31 cellular contexts compared by ENCODE assay signal in genomic region chr7:121505540-121506182, GRCh38.
DNase-seq lines count a peak whose midpoint lies in the region; TF ChIP-seq lines count a peak whose summit lies in the region.
"Had no signal": no experiment of that assay in that cellular context is flagged by ENCODE, and none has a peak within 500 bp of the region (broad histone marks: within the 10 kb centered on the region; RNA-seq: fewer than 3 reads in every experiment).

No MANE protein-coding gene starts in this region.

- 40 to 87% methylated on average over 2 to 4 of the region's 6 CpGs for WGBS in mesodermal cell (ENCODE audit: insufficient coverage in 2 of 2), 2 experiments
- WGBS in mesendoderm (ENCODE audit: extremely low coverage, insufficient coverage, low lambda C conversion rate) = no CpG with 5 or more reads among the region's 6 CpGs

- no peak overlapping the region for H3K56ac ChIP-seq in mesendoderm (ENCODE audit: low read length)

- no peak overlapping the region for H2BK120ac ChIP-seq in mesendoderm (ENCODE audit: low read depth, low read length)

- H3K36me3 Mint-ChIP-seq in MCF 10A (ENCODE audit: insufficient read depth, unreplicated experiment) = no peaks in the 10 kb centered on the region
- peaks cover 26% of the 10 kb centered on the region for H3K36me3 Mint-ChIP-seq in endothelial cell (ENCODE audit: low read depth, unreplicated experiment)

- POLR2A ChIA-PET in MCF 10A (lab: Yijun Ruan, JAX) = interaction anchor here (0.7 kb wide), 1 partner anchor 1476 kb away, joined by 5 read pairs; no protein-coding TSS in a partner anchor

- CTCF ChIA-PET in MCF 10A (lab: Yijun Ruan, JAX) = interaction anchor here (0.5 kb wide), 1 partner anchor 98 kb away, joined by 3 read pairs; no protein-coding TSS in a partner anchor

- H3K23ac ChIP-seq in mesendoderm (ENCODE audit: low read length) = no peak overlapping the region

- H4K8ac ChIP-seq in mesendoderm (ENCODE audit: low read depth, low read length) = no peak overlapping the region

- H3K4me1 Mint-ChIP-seq in MCF 10A (ENCODE audit: insufficient read depth, unreplicated experiment) = no peaks in the 10 kb centered on the region
- no peaks in the 10 kb centered on the region for H3K4me1 Mint-ChIP-seq in endothelial cell (ENCODE audit: unreplicated experiment)
- H3K4me1 Mint-ChIP-seq: CD8-positive, alpha-beta memory T cell had no signal

- no peak for TF ChIP-seq CTCF in MCF 10A (IDR thresholded peaks at IDR 0.05; ENCODE audit: unreplicated experiment)
- TF ChIP-seq CTCF in endothelial cell (IDR thresholded peaks at IDR 0.05; ENCODE audit: unreplicated experiment) = no peak

- H3K4me3 Mint-ChIP-seq in MCF 10A (ENCODE audit: unreplicated experiment) (no peak overlapping the region), endothelial cell (ENCODE audit: unreplicated experiment) (no peak overlapping the region)
- H3K4me3 Mint-ChIP-seq: B cell; CD8-positive, alpha-beta memory T cell; memory B cell had no signal

- no peak overlapping the region for H2BK15ac ChIP-seq in mesendoderm (replicated peaks; ENCODE audit: low read depth)

- H3K4me1 ChIP-seq in mesodermal cell (ENCODE audit: control insufficient read depth, insufficient read depth, low read length, poor library complexity, severe bottlenecking) (peaks cover 8% of the 10 kb centered on the region), mesendoderm (ENCODE audit: control insufficient read depth, low read depth, low read length) (no peaks in the 10 kb centered on the region)
- H3K4me1 ChIP-seq: A549, upper lobe of left lung had no signal

- H3K9me3 Mint-ChIP-seq in MCF 10A (ENCODE audit: unreplicated experiment) (peaks cover 8% of the 10 kb centered on the region), endothelial cell (ENCODE audit: unreplicated experiment) (peaks cover 25% of the 10 kb centered on the region)

- H3K36me3 ChIP-seq in mesodermal cell (ENCODE audit: control insufficient read depth, insufficient read depth, low read length) (no peaks in the 10 kb centered on the region), mesendoderm (ENCODE audit: control insufficient read depth, insufficient read depth, low read length) (no peaks in the 10 kb centered on the region)
- H3K36me3 ChIP-seq: cardiac muscle cell, upper lobe of left lung had no signal

- H2BK5ac ChIP-seq in mesendoderm (ENCODE audit: low read length) = no peak overlapping the region

- no peaks in the 10 kb centered on the region for H3K79me1 ChIP-seq in mesendoderm (ENCODE audit: low read length)

- in situ Hi-C loops in Caki2 (cut with HindIII; ENCODE audit: low pct_unique_long_range_greater_than_20kb, low sequenced_read_pairs) (no loop called here), KBM-7 (cut with MboI; ENCODE audit: low pct_unique_long_range_greater_than_20kb, low sequenced_read_pairs) (no loop called here)

- intact Hi-C loops in MCF 10A (cut with micrococcal nuclease) = no loop called here

- H3K27me3 Mint-ChIP-seq in MCF 10A (ENCODE audit: insufficient read depth, unreplicated experiment) = no peaks in the 10 kb centered on the region
- peaks cover 3% of the 10 kb centered on the region for H3K27me3 Mint-ChIP-seq in endothelial cell (ENCODE audit: unreplicated experiment)

- H3K79me2 ChIP-seq in mesendoderm (ENCODE audit: control insufficient read depth, insufficient read depth, low read length) = no peaks in the 10 kb centered on the region

- no peak overlapping the region for H3K4me2 ChIP-seq in mesendoderm (ENCODE audit: low read length)

- H3K4me3 ChIP-seq in mesodermal cell (ENCODE audit: extremely low read depth, insufficient read depth, low read length, poor library complexity, severe bottlenecking) (no peak overlapping the region), mesendoderm (ENCODE audit: low read length) (no peak overlapping the region)
- H3K4me3 ChIP-seq: A549, cardiac muscle cell, coronary artery, upper lobe of left lung had no signal

- no peak overlapping the region for H2AK5ac ChIP-seq in mesendoderm (ENCODE audit: low read length)

- no peak overlapping the region for H3K4ac ChIP-seq in mesendoderm (ENCODE audit: low read depth, low read length)

- peak; percentile 16 for DNase-seq in Caki2 (ENCODE audit: low read depth)
- DNase-seq in KBM-7 = peak; percentile 47
- no peak for DNase-seq in MCF 10A (ENCODE audit: unreplicated experiment)
- DNase-seq in endothelial cell (ENCODE audit: low spot score) = no peak
- no peak for DNase-seq in HuH-7 (ENCODE audit: low spot score)
- DNase-seq in mesendoderm = no peak
- no peak for DNase-seq in activated gamma-delta T cell (lab: John Stamatoyannopoulos, UW)
- DNase-seq: activated CD4-positive, alpha-beta T cell treated with anti-CD3 and anti-CD28 coated beads, Interleukin-2, amount 50 U/mL, for 4 hours; activated CD4-positive, CD25-positive, alpha-beta regulatory T cell; anterior cingulate cortex; CD8-positive, alpha-beta memory T cell; DMS153; effector memory CD4-positive, alpha-beta T cell; KG1; NCI-H1417 treated with DMSO at 0.1 percent for 48 hours; NCI-H446 treated with DMSO at 0.1 percent for 48 hours; nucleus accumbens; SIG-M5; small intestine; stimulated activated CD4-positive, alpha-beta T cell treated with anti-CD3 and anti-CD28 coated beads, Interleukin-1b, Interleukin-23, amount 100 ng/mL, for 48 hours; stimulated activated CD8-positive, alpha-beta memory T cell treated with anti-CD3 and anti-CD28 coated beads, Interleukin-4, amount 100 ng/mL, for 48 hours; T-helper 1 cell; upper lobe of left lung had no signal

- H3K27ac Mint-ChIP-seq in MCF 10A (ENCODE audit: low read depth, unreplicated experiment) = peak overlapping the region; percentile 64
- no peak overlapping the region for H3K27ac Mint-ChIP-seq in endothelial cell (ENCODE audit: unreplicated experiment)
- H3K27ac Mint-ChIP-seq: activated T-helper 2 cell treated with anti-CD3 and anti-CD28 coated beads, Interferon-gamma antibody, Interleukin-2, Interleukin-4, amounts not matched to agents 10 μg/mL and 5 μg/mL and 100 μg/mL, durations not matched to agents 14 hours and 24 hours and 36 hours; B cell; memory B cell had no signal

- H3K27ac ChIP-seq in mesodermal cell (ENCODE audit: low read depth, low read length, severe bottlenecking) (peak overlapping the region; percentile 90), mesendoderm (ENCODE audit: low read depth, low read length) (no peak overlapping the region)
- H3K27ac ChIP-seq: cardiac muscle cell, upper lobe of left lung had no signal

- no peaks in the 10 kb centered on the region for H3K27me3 ChIP-seq in mesendoderm (ENCODE audit: insufficient read depth, low read length, poor library complexity)
- H3K27me3 ChIP-seq: cardiac muscle cell, foreskin keratinocyte, upper lobe of left lung had no signal

- BruUV-seq in MCF 10A (replicated peaks; lab: Mats Ljungman, UMichigan) = no TSS peak

- H3K9me3 ChIP-seq in mesodermal cell (ENCODE audit: control insufficient read depth, low read length) = peaks cover 44% of the 10 kb centered on the region

- no peak overlapping the region for H4K5ac ChIP-seq in mesendoderm (ENCODE audit: low read length)

- no peak overlapping the region for H3K18ac ChIP-seq in mesendoderm (ENCODE audit: low read length)

- H3K9ac ChIP-seq in mesendoderm (ENCODE audit: low read length) = no peak overlapping the region

Comparison
In these comparisons a context has a peak if more than half of its experiments do, and no peak if none do; other contexts are left out.
1. DNase-seq: peak in Caki2 (single experiment) and KBM-7 (single experiment); none in MCF 10A (single experiment), endothelial cell (single experiment), HuH-7 (single experiment), mesendoderm (single experiment) and activated gamma-delta T cell (single experiment).